ENCODE assay signal across 9 cellular contexts in the genomic region with DNA sequence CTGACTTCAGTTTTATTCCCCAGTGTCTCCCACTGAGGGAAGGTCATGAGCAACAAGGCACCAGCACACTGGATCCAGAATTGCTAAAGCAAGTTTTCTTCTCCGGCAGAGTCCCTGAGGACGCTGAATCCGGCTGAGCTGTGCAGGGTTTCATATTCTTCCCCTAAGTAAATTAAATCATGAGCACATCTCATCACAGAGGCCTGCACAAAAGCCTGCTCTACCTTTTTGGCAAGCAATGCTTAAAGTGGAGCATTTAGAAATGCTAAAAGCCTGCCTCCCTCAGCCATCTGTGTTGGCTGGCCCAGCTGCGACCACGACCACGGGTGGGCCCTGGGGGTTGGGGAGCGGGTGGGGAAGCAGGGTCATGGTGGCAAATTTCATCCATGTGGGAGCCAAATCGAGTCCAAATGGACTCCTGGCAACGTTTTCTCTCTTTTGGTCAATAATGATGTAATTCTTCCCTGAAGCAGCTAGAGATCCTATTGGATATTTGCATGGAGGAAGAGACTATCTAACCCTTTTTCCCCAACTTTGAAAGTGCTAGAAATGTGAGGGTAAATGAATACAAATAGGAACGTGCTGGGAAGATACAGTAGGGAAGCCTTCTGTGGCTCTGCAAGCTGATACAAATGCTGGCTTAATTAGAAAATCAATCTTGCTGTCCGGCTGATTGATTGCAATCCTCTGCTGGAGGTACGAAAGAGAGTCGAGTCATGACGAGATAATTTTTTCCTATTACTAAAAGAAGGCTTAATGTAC.
DNase-seq lines count a peak whose midpoint lies in the region; ATAC-seq and TF ChIP-seq lines count a peak whose summit lies in the region.
"Had no signal": no experiment of that assay in that cellular context is flagged by ENCODE, and none has a peak within 500 bp of the region (broad histone marks: within the 10 kb centered on the region; RNA-seq: fewer than 3 reads in every experiment).

No MANE protein-coding gene starts in this region.

- H3K36me3 ChIP-seq in body of pancreas (replicated peaks in 1 of 2; ENCODE audit: insufficient read depth in 1 of 2, low read depth in 2 of 2) (no peaks in the 10 kb centered on the region), mesodermal cell (ENCODE audit: control insufficient read depth, insufficient read depth, low read length) (no peaks in the 10 kb centered on the region), uterus (no peaks in the 10 kb centered on the region)

- POLR2A ChIA-PET in RWPE1 (lab: Yijun Ruan, JAX; ENCODE audit: low non-redundant PET) = no interaction called here

- H3K4me3 ChIP-seq in body of pancreas = no peak overlapping the region
- no peak overlapping the region for H3K4me3 ChIP-seq in mesodermal cell (ENCODE audit: extremely low read depth, insufficient read depth, low read length, poor library complexity, severe bottlenecking)
- H3K4me3 ChIP-seq in uterus = no peak overlapping the region

- intact Hi-C loops in body of pancreas (cut with DNase I) (no loop called here), uterus (cut with DNase I; ENCODE audit: low total_unique reads) (no loop called here)

- H3K27ac ChIP-seq in body of pancreas = no peak overlapping the region
- H3K27ac ChIP-seq in mesodermal cell (ENCODE audit: low read depth, low read length, severe bottlenecking) = peak overlapping the region; percentile 36
- H3K27ac ChIP-seq in uterus = peak overlapping the region; percentile 53 to 67
- no peak overlapping the region for H3K27ac ChIP-seq in RWPE1

- H3K27me3 ChIP-seq in body of pancreas (no peaks in the 10 kb centered on the region), uterus (no peaks in the 10 kb centered on the region)

- CTCF ChIA-PET in RWPE1 (lab: Yijun Ruan, JAX) = interaction anchor here (0.6 kb wide), 1 partner anchor 518 kb away, joined by 3 read pairs; no protein-coding TSS in a partner anchor

- peak; percentile 38 for ATAC-seq in body of pancreas
- ATAC-seq in GM19467 (IDR thresholded peaks at IDR 0.05; ENCODE audit: unreplicated experiment) = no peak

- TF ChIP-seq POLR2A in body of pancreas (IDR thresholded peaks at IDR 0.05) = no peak
- TF ChIP-seq POLR2A in uterus (IDR thresholded peaks at IDR 0.05) = no peak

- DNase-seq in NCI-H2107 (lab: John Stamatoyannopoulos, UW) = peak; percentile 64
- DNase-seq in body of pancreas = peak in 3 of 4 donors; percentile 14 to 28 (median 16)
- DNase-seq in uterus = peak; percentile 46 to 49
- DNase-seq in stimulated activated CD4-positive, alpha-beta T cell treated with anti-CD3 and anti-CD28 coated beads, Interleukin-4, amount 100 ng/mL, for 4 hours = no peak
- DNase-seq in RWPE1 (ENCODE audit: low spot score) = no peak
- DNase-seq: HFFc6, T-helper 1 cell had no signal

- no peak for TF ChIP-seq CTCF in body of pancreas (IDR thresholded peaks at IDR 0.05)
- no peak for TF ChIP-seq CTCF in uterus (IDR thresholded peaks at IDR 0.05)
- TF ChIP-seq CTCF in RWPE1 (conservative IDR thresholded peaks at IDR 0.05; ENCODE audit: low read depth) = no peak

- 41 to 44% methylated on average over 14 of the region's 14 CpGs for WGBS in body of pancreas, 2 donors
- WGBS in mesodermal cell (ENCODE audit: insufficient coverage in 2 of 2), 2 experiments = 71 to 80% methylated on average over 6 to 9 of the region's 14 CpGs

- H3K4me1 ChIP-seq in body of pancreas = no peaks in the 10 kb centered on the region
- no peaks in the 10 kb centered on the region for H3K4me1 ChIP-seq in mesodermal cell (ENCODE audit: control insufficient read depth, insufficient read depth, low read length, poor library complexity, severe bottlenecking)
- peaks cover 0 to 4% of the 10 kb centered on the region in 2 donors for H3K4me1 ChIP-seq in uterus

- H3K9me3 ChIP-seq in body of pancreas (no peaks in the 10 kb centered on the region), mesodermal cell (ENCODE audit: control insufficient read depth, low read length) (no peaks in the 10 kb centered on the region), uterus (no peaks in the 10 kb centered on the region)

Comparison
In these comparisons a context has a peak if more than half of its experiments do, and no peak if none do; other contexts are left out.
1. DNase-seq: peak in NCI-H2107 (single experiment), body of pancreas (3 of 4) and uterus (2 of 2); none in stimulated activated CD4-positive, alpha-beta T cell treated with anti-CD3 and anti-CD28 coated beads, Interleukin-4, amount 100 ng/mL, for 4 hours (0 of 2) and RWPE1 (single experiment).
2. H3K27ac ChIP-seq: peak in mesodermal cell (single experiment) and uterus (2 of 2); none in body of pancreas (0 of 4) and RWPE1 (single experiment).